13 cellular contexts compared by ENCODE assay signal in genomic region chr5:172637122-172637580, GRCh38. TPM values are rescaled to one million over a fixed set of nuclear protein-coding genes. Genes with fewer than 3 reads are reported as not detected.
A peak's percentile ranks its signal among the peaks of the same experiment; 100 is the strongest.
DNase-seq lines count a peak whose midpoint lies in the region; TF ChIP-seq lines count a peak whose summit lies in the region.
"Had no signal": no experiment of that assay in that cellular context is flagged by ENCODE, and none has a peak within 500 bp of the region (broad histone marks: within the 10 kb centered on the region; RNA-seq: fewer than 3 reads in every experiment).

No MANE protein-coding gene starts in this region.

- no peak overlapping the region for H3K4me3 ChIP-seq in LNCaP clone FGC (ENCODE audit: low read depth, low read length)

- no peak for TF ChIP-seq CTCF in LNCaP clone FGC (IDR thresholded peaks at IDR 0.05; ENCODE audit: control insufficient read depth, extremely low read depth, insufficient read depth)

- no peak overlapping the region for H3K4me3 Mint-ChIP-seq in T-helper 2 cell treated with Interferon-gamma antibody and Interleukin-4, amounts not matched to agents 5 μg/mL and 100 μg/mL, for 36 hours
- H3K4me3 Mint-ChIP-seq: B cell; dendritic cell treated with granulocyte-macrophage colony-stimulating factor and Interleukin-4, amounts not matched to agents 40 ng/mL and 50 ng/mL, for 4 days had no signal

- no peaks in the 10 kb centered on the region for H3K36me3 Mint-ChIP-seq in T-helper 2 cell treated with Interferon-gamma antibody and Interleukin-4, amounts not matched to agents 5 μg/mL and 100 μg/mL, for 36 hours (ENCODE audit: low read depth)

- no peak overlapping the region for H3K27ac Mint-ChIP-seq in T-helper 2 cell treated with Interferon-gamma antibody and Interleukin-4, amounts not matched to agents 5 μg/mL and 100 μg/mL, for 36 hours
- H3K27ac Mint-ChIP-seq: activated T-helper 2 cell treated with anti-CD3 and anti-CD28 coated beads, Interferon-gamma antibody, Interleukin-2, Interleukin-4, amounts not matched to agents 10 μg/mL and 5 μg/mL and 100 μg/mL, durations not matched to agents 14 hours and 24 hours and 36 hours; B cell; dendritic cell treated with granulocyte-macrophage colony-stimulating factor and Interleukin-4, amounts not matched to agents 40 ng/mL and 50 ng/mL, for 4 days had no signal

- H3K9me3 Mint-ChIP-seq in T-helper 2 cell treated with Interferon-gamma antibody and Interleukin-4, amounts not matched to agents 5 μg/mL and 100 μg/mL, for 36 hours, result no peaks in the 10 kb centered on the region
- H3K9me3 Mint-ChIP-seq: activated T-helper 2 cell treated with anti-CD3 and anti-CD28 coated beads, Interferon-gamma antibody, Interleukin-2, Interleukin-4, amounts not matched to agents 10 μg/mL and 5 μg/mL and 100 μg/mL, durations not matched to agents 14 hours and 24 hours and 36 hours; dendritic cell treated with granulocyte-macrophage colony-stimulating factor and Interleukin-4, amounts not matched to agents 40 ng/mL and 50 ng/mL, for 4 days had no signal

- H3K4me1 Mint-ChIP-seq in T-helper 2 cell treated with Interferon-gamma antibody and Interleukin-4, amounts not matched to agents 5 μg/mL and 100 μg/mL, for 36 hours (ENCODE audit: low read depth), result peaks cover 8% of the 10 kb centered on the region

- peaks cover 26% of the 10 kb centered on the region for H3K27me3 Mint-ChIP-seq in T-helper 2 cell treated with Interferon-gamma antibody and Interleukin-4, amounts not matched to agents 5 μg/mL and 100 μg/mL, for 36 hours (ENCODE audit: low read depth)

- peak; percentile 73 for DNase-seq in A172 (ENCODE audit: low spot score)
- peak; percentile 52 for DNase-seq in LNCaP clone FGC (ENCODE audit: low read depth)
- peak; percentile 85 for DNase-seq in RPMI8226
- peak; percentile 38 for DNase-seq in islet precursor cell
- DNase-seq in T-helper 2 cell treated with Interferon-gamma antibody and Interleukin-4, amounts not matched to agents 5 μg/mL and 100 μg/mL, for 36 hours (ENCODE audit: low spot score), result no peak
- DNase-seq in NAMALWA (ENCODE audit: low spot score), result no peak
- DNase-seq in HCEC 1CT, result no peak
- DNase-seq in OCI-M2 (lab: John Stamatoyannopoulos, UW; ENCODE audit: unreplicated experiment), result no peak
- DNase-seq: NCI-H1092 treated with DMSO at 0.1 percent for 48 hours, T-helper 1 cell had no signal

RNA-seq across cellular contexts. Expression of gene NEURL1B, which starts 3.9 kb away (rescaled TPM):
- total RNA-seq in A172 (2014; rRNA removed; shearing (Covaris generic)), result 7.2 and 12.2 TPM in 2 replicates

Comparison
In these comparisons a context has a peak if more than half of its experiments do, and no peak if none do; other contexts are left out.
1. DNase-seq: peak in A172 (single experiment), LNCaP clone FGC (single experiment), RPMI8226 (single experiment) and islet precursor cell (single experiment); none in T-helper 2 cell treated with Interferon-gamma antibody and Interleukin-4, amounts not matched to agents 5 μg/mL and 100 μg/mL, for 36 hours (single experiment), NAMALWA (single experiment), HCEC 1CT (single experiment) and OCI-M2 (single experiment).